Comparison of ENCODE assay signal across 10 cellular contexts in the genomic region with DNA sequence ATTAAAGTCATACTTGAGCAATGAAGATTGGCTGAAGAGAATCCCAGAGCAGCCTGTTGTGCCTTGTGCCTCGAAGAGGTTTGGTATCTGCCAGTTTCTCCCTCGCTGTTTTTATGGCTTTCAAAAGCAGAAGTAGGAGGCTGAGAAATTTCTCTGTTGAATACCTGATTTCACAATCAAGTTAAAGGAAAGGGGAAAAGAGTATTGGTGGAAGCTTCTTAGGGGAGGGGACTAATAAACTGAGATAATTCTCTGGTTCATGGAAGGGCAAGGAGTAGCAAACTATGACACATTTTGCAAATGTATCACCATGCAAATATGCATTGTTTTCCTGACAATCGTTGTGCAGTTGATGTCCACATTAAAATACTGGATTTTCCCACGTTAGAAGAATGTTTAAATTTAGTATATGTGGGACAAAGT. TPM values are rescaled to one million over a fixed set of nuclear protein-coding genes. Genes with fewer than 3 reads are reported as not detected.
DNase-seq lines count a peak whose midpoint lies in the region; TF ChIP-seq lines count a peak whose summit lies in the region.
"Had no signal": no experiment of that assay in that cellular context is flagged by ENCODE, and none has a peak within 500 bp of the region (broad histone marks: within the 10 kb centered on the region; RNA-seq: fewer than 3 reads in every experiment).

IL1B (minus strand) TSS at position 85 of the 423 bp plus-strand sequence. CDS start 550 bp downstream, outside the sequence.

- DNase-seq in GF-D8 (lab: John Stamatoyannopoulos, UW) (peak; percentile 93), epithelial cell of proximal tubule (ENCODE audit: low read depth) (no peak), hypothalamus (lab: John Stamatoyannopoulos, UW) (no peak), NCI-H1436 treated with DMSO at 0.1 percent for 48 hours (lab: John Stamatoyannopoulos, UW) (no peak), SW480 (ENCODE audit: low spot score) (no peak)
- DNase-seq in stimulated activated CD8-positive, alpha-beta memory T cell treated with anti-CD3 and anti-CD28 coated beads, Interleukin-4, amount 100 ng/mL, for 48 hours: no peak
- DNase-seq: activated T-cell treated with anti-CD3 and anti-CD28 coated beads, Interleukin-2, amount 50 U/mL, for 48 hours; GOT3 had no signal

- H2AFZ ChIP-seq in OCI-LY3 (ENCODE audit: low read depth, low read length): 0 out of 2 replicates have a peak within 1 kb of the TSS, but pooled peaks have one; percentile 26
- peak within 1 kb of the TSS; percentile 62 for H2AFZ ChIP-seq in parathyroid adenoma

- H3K4me1 ChIP-seq in OCI-LY3 (ENCODE audit: low read length) (peaks cover 66% of the 10 kb centered on the region), parathyroid adenoma (peaks cover 4% of the 10 kb centered on the region)

- H3K4me2 ChIP-seq in OCI-LY3 (ENCODE audit: low read length): peak within 1 kb of the TSS; percentile 64
- no peak within 1 kb of the TSS for H3K4me2 ChIP-seq in parathyroid adenoma (ENCODE audit: low read length)

- peak within 1 kb of the TSS; percentile 56 for H3K27ac ChIP-seq in OCI-LY3 (ENCODE audit: low read length)
- H3K27ac ChIP-seq in parathyroid adenoma: no peak within 1 kb of the TSS

- H3K9me3 ChIP-seq in OCI-LY3 (ENCODE audit: insufficient read depth, low read length) (no peaks in the 10 kb centered on the region), parathyroid adenoma (ENCODE audit: control insufficient read depth, low read length) (no peaks in the 10 kb centered on the region)

- no peaks in the 10 kb centered on the region for H4K20me1 ChIP-seq in OCI-LY3 (ENCODE audit: insufficient read depth, low read length)

- H3K79me2 ChIP-seq in OCI-LY3 (ENCODE audit: low read length) (no peaks in the 10 kb centered on the region), parathyroid adenoma (no peaks in the 10 kb centered on the region)

- H3K4me3 ChIP-seq in OCI-LY3 (ENCODE audit: low read length) (peak within 1 kb of the TSS; percentile 35), epithelial cell of proximal tubule (ENCODE audit: low read depth, low read length) (peak within 1 kb of the TSS; percentile 10), parathyroid adenoma (ENCODE audit: low read depth, low read length) (no peak within 1 kb of the TSS)

- H3K27me3 ChIP-seq in OCI-LY3 (ENCODE audit: low read depth, low read length) (no peaks in the 10 kb centered on the region), parathyroid adenoma (ENCODE audit: control insufficient read depth, insufficient read depth, low read length) (no peaks in the 10 kb centered on the region)

- H3K9ac ChIP-seq in OCI-LY3 (ENCODE audit: low read length) (peak within 1 kb of the TSS; percentile 16; the same call in 1 of the 2 replicates), parathyroid adenoma (no peak within 1 kb of the TSS)

- H3K36me3 ChIP-seq in OCI-LY3 (replicated peaks; ENCODE audit: low read depth, low read length) (no peaks in the 10 kb centered on the region), parathyroid adenoma (ENCODE audit: control insufficient read depth, insufficient read depth, low read length) (no peaks in the 10 kb centered on the region)

- TF ChIP-seq CTCF in OCI-LY3 (IDR thresholded peaks at IDR 0.05; ENCODE audit: low read depth, low read length) (no peak), epithelial cell of proximal tubule (conservative IDR thresholded peaks at IDR 0.05; ENCODE audit: low read depth, low read length) (no peak), parathyroid adenoma (IDR thresholded peaks at IDR 0.05) (no peak)

RNA-seq across cellular contexts. Expression of gene IL1B, which starts in this region (rescaled TPM):
- total RNA-seq in epithelial cell of proximal tubule: 0.65 TPM in 1 of 2 replicates, not detected in the other
